Comparison of ENCODE assay signal across 22 cellular contexts in genomic region chr1:108892356-108893140, GRCh38. TPM values are rescaled to one million over a fixed set of nuclear protein-coding genes. Genes with fewer than 3 reads are reported as not detected.
DNase-seq lines count a peak whose midpoint lies in the region; ATAC-seq, FAIRE-seq and TF ChIP-seq lines count a peak whose summit lies in the region.
"Had no signal": no experiment of that assay in that cellular context is flagged by ENCODE, and none has a peak within 500 bp of the region (broad histone marks: within the 10 kb centered on the region; RNA-seq: fewer than 3 reads in every experiment).

No MANE protein-coding gene starts in this region.

- FAIRE-seq in astrocyte (lab: Jason Lieb, UNC) (peak; percentile 58), GM12891 (lab: Jason Lieb, UNC) (no peak)
- FAIRE-seq: kidney had no signal

- H3K4me1 ChIP-seq in astrocyte (ENCODE audit: insufficient read depth, low read length), result peaks cover 3% of the 10 kb centered on the region
- H3K4me1 ChIP-seq in esophagus muscularis mucosa, result peaks cover 0 to 66% (median 44%) of the 10 kb centered on the region in 4 donors
- H3K4me1 ChIP-seq: testis had no signal

- H3K79me2 ChIP-seq in astrocyte (ENCODE audit: insufficient read depth, low read length), result no peaks in the 10 kb centered on the region

- DNase-seq in HFFc6, result peak; percentile 31
- peak; percentile 28 for DNase-seq in astrocyte (ENCODE audit: low read depth)
- peak; percentile 34 for DNase-seq in fibroblast of the aortic adventitia (ENCODE audit: low read depth)
- no peak for DNase-seq in head of caudate nucleus
- DNase-seq in esophagus muscularis mucosa (ENCODE audit: extremely low spot score), result no peak
- no peak for DNase-seq in GM12891 (ENCODE audit: insufficient read length, low spot score)
- DNase-seq: activated CD4-positive, alpha-beta memory T cell treated with anti-CD3 and anti-CD28 coated beads for 36 hours; activated naive CD8-positive, alpha-beta T cell treated with anti-CD3 and anti-CD28 coated beads, Interleukin-2, amount 10 ng/mL, durations not matched to agents 7 days and 5 days; activated T-cell treated with anti-CD3 and anti-CD28 coated beads, Interleukin-2, amount 50 U/mL, for 24 hours; CD4-positive, CD25-positive, alpha-beta regulatory T cell; DMS79 treated with DMSO at 0.1 percent for 48 hours; KG1; kidney; midbrain; NCI-H2171 treated with DMSO at 0.1 percent for 48 hours; NCI-H774; stimulated activated CD4-positive, alpha-beta T cell treated with anti-CD3 and anti-CD28 coated beads, Interleukin-4, amount 100 ng/mL, for 1 hour; stimulated activated CD8-positive, alpha-beta memory T cell treated with anti-CD3 and anti-CD28 coated beads, Interleukin-4, amount 100 ng/mL, for 48 hours; T-cell; testis had no signal

- intact Hi-C loops in head of caudate nucleus (cut with DNase I), result loop anchor here (10.0 kb wide), 1 partner anchor 198 kb away; the partner anchor contains the start of gene PRPF38B
- intact Hi-C loops in esophagus muscularis mucosa (cut with DNase I), result no loop called here

- H3K36me3 ChIP-seq in astrocyte (ENCODE audit: insufficient read depth, low read length) (no peaks in the 10 kb centered on the region), esophagus muscularis mucosa (peaks cover 0 to 4% (median under 1%) of the 10 kb centered on the region in 4 donors)

- H2AFZ ChIP-seq in astrocyte (ENCODE audit: low read depth, low read length), result no peak overlapping the region

- H3K27me3 ChIP-seq in astrocyte (ENCODE audit: insufficient read depth, low read length), result no peaks in the 10 kb centered on the region
- no peaks in the 10 kb centered on the region for H3K27me3 ChIP-seq in esophagus muscularis mucosa
- H3K27me3 ChIP-seq: testis had no signal

- H3K27me3 Mint-ChIP-seq in HFFc6 (ENCODE audit: insufficient read depth), result no peaks in the 10 kb centered on the region
- no peaks in the 10 kb centered on the region for H3K27me3 Mint-ChIP-seq in astrocyte (ENCODE audit: low read depth, unreplicated experiment)
- H3K27me3 Mint-ChIP-seq: activated CD4-positive, alpha-beta memory T cell treated with anti-CD3 and anti-CD28 coated beads for 36 hours; CD4-positive, CD25-positive, alpha-beta regulatory T cell; central memory CD8-positive, alpha-beta T cell; T-cell had no signal

- H3K9me3 ChIP-seq in astrocyte (ENCODE audit: insufficient read depth, low read depth, low read length) (no peaks in the 10 kb centered on the region), esophagus muscularis mucosa (no peaks in the 10 kb centered on the region)
- H3K9me3 ChIP-seq: testis had no signal

- no peak for TF ChIP-seq CTCF in HFFc6 (IDR thresholded peaks at IDR 0.05)
- no peak for TF ChIP-seq CTCF in astrocyte (IDR thresholded peaks at IDR 0.05; ENCODE audit: insufficient read depth, low read depth, low read length)
- no peak for TF ChIP-seq CTCF in fibroblast of the aortic adventitia (IDR thresholded peaks at IDR 0.05; ENCODE audit: insufficient read depth, low read length)
- TF ChIP-seq CTCF in esophagus muscularis mucosa (IDR thresholded peaks at IDR 0.05), result no peak

- no peak for ATAC-seq in GM21447 (IDR thresholded peaks at IDR 0.05; ENCODE audit: unreplicated experiment)
- ATAC-seq: T-cell had no signal

- H3K4me1 Mint-ChIP-seq in HFFc6 (ENCODE audit: low read depth) (peaks cover 65% of the 10 kb centered on the region), astrocyte (ENCODE audit: low read depth, unreplicated experiment) (peaks cover 9% of the 10 kb centered on the region)
- H3K4me1 Mint-ChIP-seq: CD4-positive, CD25-positive, alpha-beta regulatory T cell; central memory CD8-positive, alpha-beta T cell; T-cell had no signal

- H3K4me3 ChIP-seq in astrocyte (ENCODE audit: insufficient read depth, low read depth, low read length) (no peak overlapping the region), fibroblast of the aortic adventitia (ENCODE audit: low read depth, low read length) (no peak overlapping the region), esophagus muscularis mucosa (no peak overlapping the region)
- H3K4me3 ChIP-seq: testis had no signal

- no peaks in the 10 kb centered on the region for H4K20me1 ChIP-seq in astrocyte (ENCODE audit: insufficient read depth, low read length)

- TF ChIP-seq POLR2A in esophagus muscularis mucosa (IDR thresholded peaks at IDR 0.05; ENCODE audit: low read depth) (no peak), GM12891 (IDR thresholded peaks at IDR 0.05; ENCODE audit: low read depth, low read length) (no peak)

- WGBS in esophagus muscularis mucosa, result 79% methylated on average over 3 of the region's 3 CpGs

- H3K36me3 Mint-ChIP-seq in HFFc6 (ENCODE audit: low read depth), result no peaks in the 10 kb centered on the region; the same call in 1 of the 2 replicates
- H3K36me3 Mint-ChIP-seq in astrocyte (ENCODE audit: low read depth, unreplicated experiment), result no peaks in the 10 kb centered on the region
- H3K36me3 Mint-ChIP-seq: activated CD4-positive, alpha-beta memory T cell treated with anti-CD3 and anti-CD28 coated beads for 36 hours; CD4-positive, CD25-positive, alpha-beta regulatory T cell; T-cell had no signal

- TF ChIP-seq EP300 in esophagus muscularis mucosa (IDR thresholded peaks at IDR 0.05), result no peak

- no peak overlapping the region for H3K9ac ChIP-seq in astrocyte (ENCODE audit: low read length)

- H3K9me3 Mint-ChIP-seq in HFFc6 (no peaks in the 10 kb centered on the region), astrocyte (ENCODE audit: unreplicated experiment) (no peaks in the 10 kb centered on the region)
- H3K9me3 Mint-ChIP-seq: activated CD4-positive, alpha-beta memory T cell treated with anti-CD3 and anti-CD28 coated beads for 36 hours; activated naive CD8-positive, alpha-beta T cell treated with anti-CD3 and anti-CD28 coated beads, Interleukin-2, amount 10 ng/mL, durations not matched to agents 7 days and 5 days; activated T-cell treated with anti-CD3 and anti-CD28 coated beads, Interleukin-2, amount 50 U/mL, for 24 hours; CD4-positive, CD25-positive, alpha-beta regulatory T cell; central memory CD8-positive, alpha-beta T cell; T-cell had no signal

- H3K27ac ChIP-seq in astrocyte (ENCODE audit: low read depth, low read length), result no peak overlapping the region
- no peak overlapping the region for H3K27ac ChIP-seq in esophagus muscularis mucosa (replicated peaks in 1 of 4)
- H3K27ac ChIP-seq: testis had no signal

- H3K4me3 Mint-ChIP-seq in HFFc6, result peak overlapping the region; percentile 16; the same call in 1 of the 2 replicates
- no peak overlapping the region for H3K4me3 Mint-ChIP-seq in astrocyte (ENCODE audit: unreplicated experiment)
- H3K4me3 Mint-ChIP-seq: activated CD4-positive, alpha-beta memory T cell treated with anti-CD3 and anti-CD28 coated beads for 36 hours; activated naive CD8-positive, alpha-beta T cell treated with anti-CD3 and anti-CD28 coated beads, Interleukin-2, amount 10 ng/mL, durations not matched to agents 7 days and 5 days; activated T-cell treated with anti-CD3 and anti-CD28 coated beads, Interleukin-2, amount 50 U/mL, for 24 hours; CD4-positive, CD25-positive, alpha-beta regulatory T cell; central memory CD8-positive, alpha-beta T cell; T-cell had no signal

- H3K27ac Mint-ChIP-seq in HFFc6 (peak overlapping the region; percentile 71), astrocyte (ENCODE audit: unreplicated experiment) (no peak overlapping the region)
- H3K27ac Mint-ChIP-seq: activated CD4-positive, alpha-beta memory T cell treated with anti-CD3 and anti-CD28 coated beads for 36 hours; activated naive CD8-positive, alpha-beta T cell treated with anti-CD3 and anti-CD28 coated beads, Interleukin-2, amount 10 ng/mL, durations not matched to agents 7 days and 5 days; activated T-cell treated with anti-CD3 and anti-CD28 coated beads, Interleukin-2, amount 50 U/mL, for 24 hours; CD4-positive, CD25-positive, alpha-beta regulatory T cell; T-cell had no signal

- peak overlapping the region; percentile 45 for H3K4me2 ChIP-seq in astrocyte (ENCODE audit: low read length)

TF ChIP-seq in GM12891, 5 proteins besides CTCF, POLR2A, EP300 and RAD21:
- TF ChIP-seq TAF1 (IDR thresholded peaks at IDR 0.05; ENCODE audit: low read depth, low read length) (no peak), POU2F2 (IDR thresholded peaks at IDR 0.05; ENCODE audit: low read depth, low read length) (no peak), SPI1 (IDR thresholded peaks at IDR 0.05; ENCODE audit: low read depth, low read length) (no peak), PAX5 (IDR thresholded peaks at IDR 0.05; ENCODE audit: insufficient read depth, low read length, severe bottlenecking) (no peak)
TF ChIP-seq in GM12891: peak in this region for 0.

RNA-seq across cellular contexts. Expression of gene GPSM2, which starts 15.8 kb away (rescaled TPM):
- total RNA-seq in HFFc6 (2021; fragmentation: NEBNext Ultra II Directional; extraction: Animal tissue kit (Norgen Biotek cat#: 25700)), result 10 to 100 TPM; 10.3 to 21.8 (median 19.0) TPM
- total RNA-seq in astrocyte (2.8 and 3.1 TPM in 2 replicates), fibroblast of the aortic adventitia (ENCODE audit: low replicate concordance) (13.3 and 60.0 TPM in 2 replicates), esophagus muscularis mucosa (100 to 1,000 TPM in 2 of 4 donors, 10 to 100 TPM in 2; 59.8 to 105 (median 90.9) TPM)
- 6.6 TPM for polyA plus RNA-seq in GM12891 (2012; ENCODE audit: low read depth, missing spikeins)

RNA-seq across cellular contexts. Expression of gene AKNAD1, which starts 35.7 kb away (rescaled TPM):
- under 1 TPM in 2 of 6 experiments, not detected in 4; 0.39 to 0.57 TPM for total RNA-seq in HFFc6 (2021; fragmentation: NEBNext Ultra II Directional; extraction: Animal tissue kit (Norgen Biotek cat#: 25700))
- total RNA-seq in astrocyte, result not detected in 2 replicates
- 0.27 TPM in 1 of 2 replicates, not detected in the other for total RNA-seq in fibroblast of the aortic adventitia (ENCODE audit: low replicate concordance)
- total RNA-seq in esophagus muscularis mucosa, result 1 to 10 TPM in 3 of 4 donors, under 1 TPM in 1; 0.13 to 7.5 (median 1.5) TPM
- polyA plus RNA-seq in GM12891 (2012; ENCODE audit: low read depth, missing spikeins), result not detected
- total RNA-seq: activated CD4-positive, alpha-beta memory T cell treated with anti-CD3 and anti-CD28 coated beads for 36 hours; activated naive CD8-positive, alpha-beta T cell treated with anti-CD3 and anti-CD28 coated beads, Interleukin-2, amount 10 ng/mL, durations not matched to agents 7 days and 5 days; CD4-positive, CD25-positive, alpha-beta regulatory T cell; kidney; T-cell had no signal
- polyA plus RNA-seq: CD4-positive, CD25-positive, alpha-beta regulatory T cell had no signal

Comparison
In these comparisons a context has a peak if more than half of its experiments do, and no peak if none do; other contexts are left out.
1. DNase-seq: peak in HFFc6 (single experiment), astrocyte (single experiment) and fibroblast of the aortic adventitia (single experiment); none in head of caudate nucleus (0 of 42), esophagus muscularis mucosa (single experiment) and GM12891 (single experiment).